ENCODE assay signal across 20 cellular contexts in the genomic region with DNA sequence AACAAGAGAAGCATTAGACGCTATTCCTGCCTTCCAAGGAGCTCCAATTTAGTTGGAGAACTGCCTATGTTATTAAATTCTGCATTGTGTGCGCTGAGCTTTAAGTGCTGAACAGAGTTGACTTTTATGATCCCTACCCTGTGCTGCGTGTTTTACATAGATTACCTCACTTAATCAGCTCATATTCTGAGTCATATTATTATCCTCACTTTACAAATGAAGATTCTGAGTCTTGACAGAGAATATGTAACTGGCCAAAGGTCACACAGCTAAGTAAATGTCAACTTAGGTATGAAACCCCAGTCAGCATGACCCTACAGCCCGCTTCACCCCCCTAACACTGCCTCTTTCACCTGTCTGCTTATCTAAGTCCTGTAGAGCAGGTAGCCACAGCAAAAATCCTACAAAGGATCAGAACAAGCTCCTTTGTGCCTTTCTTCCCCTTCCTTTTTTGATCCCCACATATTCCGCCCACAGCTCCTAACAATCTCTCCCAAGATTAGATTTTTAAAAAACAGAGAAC. TPM values are rescaled to one million over a fixed set of nuclear protein-coding genes. Genes with fewer than 3 reads are reported as not detected.
DNase-seq lines count a peak whose midpoint lies in the region; ATAC-seq and TF ChIP-seq lines count a peak whose summit lies in the region.
"Had no signal": no experiment of that assay in that cellular context is flagged by ENCODE, and none has a peak within 500 bp of the region (broad histone marks: within the 10 kb centered on the region; RNA-seq: fewer than 3 reads in every experiment).

No MANE protein-coding gene starts in this region.

- no peak for TF ChIP-seq CTCF in HEK293 (tag by site-specific recombination; IDR thresholded peaks at IDR 0.05)
- TF ChIP-seq CTCF in PC-3 (conservative IDR thresholded peaks at IDR 0.05; ENCODE audit: low read depth, low read length) = no peak
- TF ChIP-seq CTCF in smooth muscle cell (IDR thresholded peaks at IDR 0.05; ENCODE audit: borderline replicate concordance, insufficient read depth, poor library complexity, severe bottlenecking) = no peak
- no peak for TF ChIP-seq CTCF in adrenal gland (IDR thresholded peaks at IDR 0.05)

- ATAC-seq in PC-3 = peak; percentile 44; the same call in 1 of the 2 replicates

- intact Hi-C loops in PC-3 (cut with micrococcal nuclease) = no loop called here
- intact Hi-C loops in adrenal gland (cut with DNase I) = no loop called here

- no peak for TF ChIP-seq POLR2A in adrenal gland (IDR thresholded peaks at IDR 0.05)

- WGBS in smooth muscle cell (ENCODE audit: low lambda C conversion rate) = 83% methylated on average over 5 of the region's 5 CpGs
- WGBS in adrenal gland, 4 donors = 96 to 98% (median 97%) methylated on average over 5 of the region's 5 CpGs

- POLR2A ChIA-PET in HEK293 (lab: Yijun Ruan, JAX) (no interaction called here), PC-3 (lab: Charles Lee; ENCODE audit: unreplicated experiment) (interaction anchor here (0.6 kb wide), 2 partner anchors 73 to 294 kb away, joined by 3 to 7 read pairs; no protein-coding TSS in a partner anchor)

- H3K9me3 ChIP-seq in HEK293 (ENCODE audit: control insufficient read depth, insufficient read depth, low read depth, low read length) (no peaks in the 10 kb centered on the region), PC-3 (ENCODE audit: low read length) (no peaks in the 10 kb centered on the region), smooth muscle cell (replicated peaks; ENCODE audit: low read depth) (no peaks in the 10 kb centered on the region), adrenal gland (replicated peaks in 1 of 3) (no peaks in the 10 kb centered on the region)

- H3K79me2 ChIP-seq in PC-3 (ENCODE audit: low read length) (no peaks in the 10 kb centered on the region), smooth muscle cell (ENCODE audit: low read depth) (no peaks in the 10 kb centered on the region)

- DNase-seq in CD1c-positive myeloid dendritic cell (ENCODE audit: extremely low spot score) = peak; percentile 4
- DNase-seq in PC-3 = peak; percentile 11
- DNase-seq in caudate nucleus (lab: John Stamatoyannopoulos, UW) = peak in 5 of 61 donors; percentile 14 to 30 (median 17)
- no peak for DNase-seq in smooth muscle cell (lab: John Stamatoyannopoulos, UW; ENCODE audit: unreplicated experiment)
- no peak for DNase-seq in activated CD8-positive, alpha-beta memory T cell treated with anti-CD3 and anti-CD28 coated beads, Interleukin-2, amount 50 U/mL, for 4 hours
- no peak for DNase-seq in cerebellar nuclear complex (lab: John Stamatoyannopoulos, UW)
- no peak for DNase-seq in adrenal gland
- DNase-seq: EL, KBM-7, NCI-H1092 treated with DMSO at 0.1 percent for 48 hours, NCI-H146, NCI-H2029, NCI-H345, NCI-H82, Right ventricle myocardium superior had no signal

- H3K36me3 ChIP-seq in HEK293 (ENCODE audit: control insufficient read depth in 2 of 2, insufficient read depth in 1 of 2, low read length in 2 of 2) (no peaks in the 10 kb centered on the region), PC-3 (ENCODE audit: low read depth, low read length) (no peaks in the 10 kb centered on the region), smooth muscle cell (ENCODE audit: low read depth) (no peaks in the 10 kb centered on the region), adrenal gland (replicated peaks in 1 of 2) (no peaks in the 10 kb centered on the region)

- no peak overlapping the region for H3K4me2 ChIP-seq in PC-3 (ENCODE audit: low read length)
- no peak overlapping the region for H3K4me2 ChIP-seq in smooth muscle cell

- H3K4me1 ChIP-seq in HEK293 (ENCODE audit: control insufficient read depth, insufficient read depth, low read length) = no peaks in the 10 kb centered on the region
- peaks cover 8% of the 10 kb centered on the region; the same call in 1 of the 2 replicates for H3K4me1 ChIP-seq in PC-3 (ENCODE audit: insufficient read depth, low read length)
- no peaks in the 10 kb centered on the region for H3K4me1 ChIP-seq in smooth muscle cell (ENCODE audit: low read depth)
- H3K4me1 ChIP-seq in adrenal gland (replicated peaks in 1 of 2) = peaks cover 0 to 12% of the 10 kb centered on the region in 2 donors

- H4K20me1 ChIP-seq in PC-3 (ENCODE audit: low read length) (no peaks in the 10 kb centered on the region), smooth muscle cell (ENCODE audit: low read depth) (no peaks in the 10 kb centered on the region)

- no peaks in the 10 kb centered on the region for H3K9me2 ChIP-seq in PC-3 (replicated peaks; ENCODE audit: low read length)

- H3K27ac ChIP-seq in HEK293 (ENCODE audit: extremely low read depth, low read depth, low read length) = no peak overlapping the region
- H3K27ac ChIP-seq in PC-3 (ENCODE audit: low read length) = no peak overlapping the region
- H3K27ac ChIP-seq in caudate nucleus (ENCODE audit: low read depth, low read length) = peak overlapping the region; percentile 52
- no peak overlapping the region for H3K27ac ChIP-seq in smooth muscle cell (ENCODE audit: low read depth)
- H3K27ac ChIP-seq in adrenal gland = no peak overlapping the region
- H3K27ac ChIP-seq: C4-2B had no signal

- no peak overlapping the region for H2AFZ ChIP-seq in PC-3 (ENCODE audit: low read length)
- H2AFZ ChIP-seq in smooth muscle cell (ENCODE audit: low read depth) = no peak overlapping the region

- CTCF ChIA-PET in HEK293 (lab: Yijun Ruan, JAX) = interaction anchor here (0.5 to 1.9 kb wide), 12 partner anchors 13 to 746 kb away, joined by 3 to 8 read pairs (median 4); no protein-coding TSS in a partner anchor
- CTCF ChIA-PET in PC-3 (lab: Charles Lee) = interaction anchor here (0.6 kb wide), 1 partner anchor 50 kb away, joined by 3 read pairs; no protein-coding TSS in a partner anchor

- H3K9ac ChIP-seq in PC-3 (ENCODE audit: low read length) = no peak overlapping the region
- no peak overlapping the region for H3K9ac ChIP-seq in smooth muscle cell (ENCODE audit: low read depth)

- no TSS peak for BruUV-seq in PC-3 (replicated peaks; lab: Mats Ljungman, UMichigan)

- H3F3A ChIP-seq in PC-3 (ENCODE audit: low read length, unreplicated experiment) (no peaks in the 10 kb centered on the region), smooth muscle cell (ENCODE audit: low read depth) (no peaks in the 10 kb centered on the region)

- H3K27me3 ChIP-seq in PC-3 (ENCODE audit: low read length) (no peaks in the 10 kb centered on the region), smooth muscle cell (ENCODE audit: low read depth) (no peaks in the 10 kb centered on the region), adrenal gland (no peaks in the 10 kb centered on the region)

- H3K4me3 ChIP-seq in HEK293 (ENCODE audit: low read depth, low read length) (no peak overlapping the region), PC-3 (ENCODE audit: low read length) (no peak overlapping the region), smooth muscle cell (no peak overlapping the region), adrenal gland (no peak overlapping the region)

TF ChIP-seq in HEK293, 187 proteins besides CTCF, POLR2A, EP300 and RAD21 (continues in another document):
- TF ChIP-seq SCRT2 (tag by site-specific recombination; IDR thresholded peaks at IDR 0.05) (no peak), ZNF394 (tag by site-specific recombination; IDR thresholded peaks at IDR 0.05; ENCODE audit: borderline replicate concordance) (no peak)
- TF ChIP-seq, protein P1, sequence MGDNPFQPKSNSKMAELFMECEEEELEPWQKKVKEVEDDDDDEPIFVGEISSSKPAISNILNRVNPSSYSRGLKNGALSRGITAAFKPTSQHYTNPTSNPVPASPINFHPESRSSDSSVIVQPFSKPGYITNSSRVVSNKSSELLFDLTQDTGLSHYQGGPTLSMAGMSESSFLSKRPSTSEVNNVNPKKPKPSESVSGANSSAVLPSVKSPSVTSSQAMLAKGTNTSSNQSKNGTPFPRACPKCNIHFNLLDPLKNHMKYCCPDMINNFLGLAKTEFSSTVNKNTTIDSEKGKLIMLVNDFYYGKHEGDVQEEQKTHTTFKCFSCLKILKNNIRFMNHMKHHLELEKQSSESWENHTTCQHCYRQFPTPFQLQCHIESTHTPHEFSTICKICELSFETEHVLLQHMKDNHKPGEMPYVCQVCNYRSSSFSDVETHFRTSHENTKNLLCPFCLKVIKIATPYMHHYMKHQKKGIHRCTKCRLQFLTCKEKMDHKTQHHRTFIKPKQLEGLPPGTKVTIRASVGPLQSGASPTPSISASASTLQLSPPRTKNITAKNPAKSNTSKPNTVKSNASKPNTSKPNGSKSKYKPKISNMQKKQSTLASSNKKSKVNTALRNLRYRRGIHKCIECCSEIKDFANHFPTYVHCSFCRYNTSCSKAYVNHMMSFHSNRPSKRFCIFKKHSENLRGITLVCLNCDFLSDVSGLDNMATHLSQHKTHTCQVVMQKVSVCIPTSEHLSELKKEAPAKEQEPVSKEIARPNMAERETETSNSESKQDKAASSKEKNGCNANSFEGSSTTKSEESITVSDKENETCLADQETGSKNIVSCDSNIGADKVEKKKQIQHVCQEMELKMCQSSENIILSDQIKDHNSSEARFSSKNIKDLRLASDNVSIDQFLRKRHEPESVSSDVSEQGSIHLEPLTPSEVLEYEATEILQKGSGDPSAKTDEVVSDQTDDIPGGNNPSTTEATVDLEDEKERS (tag by site-specific recombination; IDR thresholded peaks at IDR 0.05) = no peak

RNA-seq across cellular contexts. Expression of a gene that starts 19.8 kb away (rescaled TPM):
- total RNA-seq in PC-3 (2014; rRNA removed) = 0.07 and 1.4 TPM in 2 replicates
- 1.4 TPM in 1 of 2 replicates, not detected in the other for total RNA-seq in smooth muscle cell
- polyA plus RNA-seq in smooth muscle cell = 0.13 and 0.43 TPM in 2 replicates
- total RNA-seq in adrenal gland = 1 to 10 TPM in 1 of 8 donors, under 1 TPM in 3, not detected in 4; 0.43 to 1.3 (median 0.70) TPM
- polyA plus RNA-seq in adrenal gland = 1 to 10 TPM in 2 of 3 donors, under 1 TPM in 1; 0.07 to 1.5 (median 1.0) TPM
- total RNA-seq: H4 had no signal

RNA-seq across cellular contexts. Expression of a gene that starts 47.5 kb away (rescaled TPM):
- 36.5 and 38.4 TPM in 2 replicates for total RNA-seq in PC-3 (2014; rRNA removed)
- 20.7 and 23.0 TPM in 2 replicates for total RNA-seq in smooth muscle cell
- polyA plus RNA-seq in smooth muscle cell = 15.4 and 15.6 TPM in 2 replicates
- total RNA-seq in adrenal gland = 10 to 100 TPM in 5 of 8 donors, 1 to 10 TPM in 3; 4.1 to 15.9 (median 11.0) TPM
- 10 to 100 TPM in 1 of 3 donors, 1 to 10 TPM in 2; 3.2 to 24.3 (median 3.4) TPM for polyA plus RNA-seq in adrenal gland

RNA-seq across cellular contexts. Expression of a gene that starts 53.7 kb away (rescaled TPM):
- total RNA-seq in PC-3 (2014; rRNA removed) = not detected in 2 replicates
- not detected in 2 replicates for total RNA-seq in smooth muscle cell
- not detected in 2 replicates for polyA plus RNA-seq in smooth muscle cell
- total RNA-seq in adrenal gland = not detected
- not detected for polyA plus RNA-seq in adrenal gland
- total RNA-seq: H4, Right ventricle myocardium superior, RPMI7951, SK-MEL-5 had no signal

Comparison
In these comparisons a context has a peak if more than half of its experiments do, and no peak if none do; other contexts are left out.
1. DNase-seq: peak in CD1c-positive myeloid dendritic cell (single experiment) and PC-3 (single experiment); none in smooth muscle cell (single experiment), activated CD8-positive, alpha-beta memory T cell treated with anti-CD3 and anti-CD28 coated beads, Interleukin-2, amount 50 U/mL, for 4 hours (single experiment), cerebellar nuclear complex (0 of 2) and adrenal gland (0 of 7).